16 cellular contexts compared by ENCODE assay signal in genomic region chr18:8936646-8937045, GRCh38.
DNase-seq lines count a peak whose midpoint lies in the region; ATAC-seq, FAIRE-seq and TF ChIP-seq lines count a peak whose summit lies in the region.
"Had no signal": no experiment of that assay in that cellular context is flagged by ENCODE, and none has a peak within 500 bp of the region (broad histone marks: within the 10 kb centered on the region; RNA-seq: fewer than 3 reads in every experiment).

No MANE protein-coding gene starts in this region.

- no peak overlapping the region for H3K18ac ChIP-seq in H9 (ENCODE audit: insufficient read length, low read depth, low read length)

- no peaks in the 10 kb centered on the region for H3K36me3 ChIP-seq in astrocyte (ENCODE audit: insufficient read depth, low read length)
- H3K36me3 ChIP-seq in smooth muscle cell (ENCODE audit: low read depth): no peaks in the 10 kb centered on the region
- H3K36me3 ChIP-seq in neural progenitor cell: no peaks in the 10 kb centered on the region

- DNase-seq in H9: no peak
- DNase-seq in astrocyte (ENCODE audit: low read depth): no peak
- peak; percentile 55 for DNase-seq in left kidney (ENCODE audit: low read depth, low spot score)
- no peak for DNase-seq in smooth muscle cell (lab: John Stamatoyannopoulos, UW; ENCODE audit: unreplicated experiment)
- DNase-seq in HK-2 (ENCODE audit: unreplicated experiment): no peak
- no peak for DNase-seq in neural progenitor cell (ENCODE audit: low spot score)
- DNase-seq: COR-L47, DMS79, NCI-H1105 treated with DMSO at 0.1 percent for 48 hours, NCI-H187 treated with DMSO at 0.1 percent for 48 hours, NCI-H69, SHP77 treated with DMSO at 0.1 percent for 48 hours had no signal

- no peak overlapping the region for H3K56ac ChIP-seq in H9 (ENCODE audit: insufficient read length, low read depth, low read length)

- peak overlapping the region; percentile 59 for H4K91ac ChIP-seq in H9 (ENCODE audit: insufficient read length, low read depth, low read length)

- no peaks in the 10 kb centered on the region for H3K23me2 ChIP-seq in H9 (ENCODE audit: insufficient read length, low read depth, low read length, poor library complexity, severe bottlenecking)

- H3K36me3 Mint-ChIP-seq in H9 (ENCODE audit: insufficient read depth in 1 of 3, low read depth in 3 of 3) (peaks cover 11 to 26% (median 17%) of the 10 kb centered on the region in 3 experiments), astrocyte (ENCODE audit: low read depth, unreplicated experiment) (no peaks in the 10 kb centered on the region), neural progenitor cell (no peaks in the 10 kb centered on the region)
- H3K36me3 Mint-ChIP-seq: IgD-negative memory B cell had no signal

- H2BK15ac ChIP-seq in H9 (ENCODE audit: low read depth, low read length): no peak overlapping the region

- H3K4me3 Mint-ChIP-seq in H9 (no peak overlapping the region), astrocyte (ENCODE audit: unreplicated experiment) (no peak overlapping the region), neural progenitor cell (no peak overlapping the region)
- H3K4me3 Mint-ChIP-seq: IgD-negative memory B cell had no signal

- H3K4me2 ChIP-seq in H9 (ENCODE audit: insufficient read depth, insufficient read length, low read length): no peak overlapping the region
- no peak overlapping the region for H3K4me2 ChIP-seq in astrocyte (ENCODE audit: low read length)
- peak overlapping the region; percentile 63 for H3K4me2 ChIP-seq in smooth muscle cell
- H3K4me2 ChIP-seq in neural progenitor cell: no peak overlapping the region

- no peak overlapping the region for H2AFZ ChIP-seq in H9 (ENCODE audit: low read length)
- no peak overlapping the region for H2AFZ ChIP-seq in astrocyte (ENCODE audit: low read depth, low read length)
- peak overlapping the region; percentile 12 for H2AFZ ChIP-seq in smooth muscle cell (ENCODE audit: low read depth)
- no peak overlapping the region for H2AFZ ChIP-seq in neural progenitor cell (replicated peaks)

- no peak overlapping the region for H3K4ac ChIP-seq in H9 (ENCODE audit: low read depth, low read length)

- H3K27me3 Mint-ChIP-seq in H9 (ENCODE audit: low read depth) (peaks cover 2% of the 10 kb centered on the region), astrocyte (ENCODE audit: low read depth, unreplicated experiment) (no peaks in the 10 kb centered on the region), neural progenitor cell (ENCODE audit: insufficient read depth, low read depth) (peaks cover 7% of the 10 kb centered on the region)
- H3K27me3 Mint-ChIP-seq: IgD-negative memory B cell had no signal

- no peak overlapping the region for H3T11ph ChIP-seq in H9 (ENCODE audit: low read length)

- H3K27ac Mint-ChIP-seq in H9: peak overlapping the region; percentile 94 to 98 (median 96)
- H3K27ac Mint-ChIP-seq in astrocyte (ENCODE audit: unreplicated experiment): peak overlapping the region; percentile 90
- no peak overlapping the region for H3K27ac Mint-ChIP-seq in neural progenitor cell

- no peak overlapping the region for H3K4me3 ChIP-seq in astrocyte (ENCODE audit: insufficient read depth, low read depth, low read length)
- no peak overlapping the region for H3K4me3 ChIP-seq in smooth muscle cell
- H3K4me3 ChIP-seq in neural progenitor cell: no peak overlapping the region

- no peaks in the 10 kb centered on the region for H3K79me2 ChIP-seq in H9 (ENCODE audit: insufficient read depth, low read length)
- H3K79me2 ChIP-seq in astrocyte (ENCODE audit: insufficient read depth, low read length): no peaks in the 10 kb centered on the region
- no peaks in the 10 kb centered on the region for H3K79me2 ChIP-seq in smooth muscle cell (ENCODE audit: low read depth)
- H3K79me2 ChIP-seq in neural progenitor cell (ENCODE audit: low read depth): no peaks in the 10 kb centered on the region

- peak overlapping the region; percentile 90 for H2BK20ac ChIP-seq in H9 (ENCODE audit: low read depth, low read length, poor library complexity, severe bottlenecking)

- no peaks in the 10 kb centered on the region for H3K79me1 ChIP-seq in H9 (ENCODE audit: insufficient read depth, low read depth, low read length, poor library complexity, severe bottlenecking)

- H3K23ac ChIP-seq in H9 (ENCODE audit: insufficient read length, low read depth, low read length): no peak overlapping the region

- no peak for ATAC-seq in HG02763 (IDR thresholded peaks at IDR 0.05; ENCODE audit: unreplicated experiment)
- ATAC-seq: SK-N-SH treated with all-trans-retinoic acid at 6 μM for 48 hours had no signal

- no peaks in the 10 kb centered on the region for H3F3A ChIP-seq in smooth muscle cell (ENCODE audit: low read depth)
- no peaks in the 10 kb centered on the region for H3F3A ChIP-seq in neural progenitor cell (ENCODE audit: low read depth)

- no peak overlapping the region for H3K27ac ChIP-seq in H9 (ENCODE audit: insufficient read length, low read depth, low read length)
- H3K27ac ChIP-seq in astrocyte (ENCODE audit: low read depth, low read length): no peak overlapping the region
- peak overlapping the region; percentile 54 for H3K27ac ChIP-seq in smooth muscle cell (ENCODE audit: low read depth)
- no peak overlapping the region for H3K27ac ChIP-seq in neural progenitor cell
- H3K27ac ChIP-seq: C4-2B had no signal

- H3K9ac ChIP-seq in H9 (ENCODE audit: extremely low read depth, insufficient read length, low read length) (no peak overlapping the region), astrocyte (ENCODE audit: low read length) (no peak overlapping the region), smooth muscle cell (ENCODE audit: low read depth) (no peak overlapping the region), neural progenitor cell (no peak overlapping the region)

- H3K9me3 ChIP-seq in H9 (ENCODE audit: control insufficient read depth, low read depth, low read length): no peaks in the 10 kb centered on the region
- peaks cover 5% of the 10 kb centered on the region for H3K9me3 ChIP-seq in astrocyte (ENCODE audit: insufficient read depth, low read depth, low read length)
- H3K9me3 ChIP-seq in smooth muscle cell (replicated peaks; ENCODE audit: low read depth): no peaks in the 10 kb centered on the region
- no peaks in the 10 kb centered on the region for H3K9me3 ChIP-seq in neural progenitor cell (ENCODE audit: low read depth)

- no peak overlapping the region for H2BK12ac ChIP-seq in H9 (ENCODE audit: insufficient read length, low read depth, low read length)

- H3K27me3 ChIP-seq in H9 (ENCODE audit: insufficient read depth, low read length) (no peaks in the 10 kb centered on the region), astrocyte (ENCODE audit: insufficient read depth, low read length) (no peaks in the 10 kb centered on the region), smooth muscle cell (ENCODE audit: low read depth) (no peaks in the 10 kb centered on the region), neural progenitor cell (no peaks in the 10 kb centered on the region)

- no peak overlapping the region for H3K14ac ChIP-seq in H9 (ENCODE audit: insufficient read depth, low read length)

- H4K8ac ChIP-seq in H9 (replicated peaks; ENCODE audit: insufficient read length, low read depth, low read length): no peak overlapping the region

- H4K20me1 ChIP-seq in H9 (ENCODE audit: control insufficient read depth, insufficient read depth, insufficient read length): no peaks in the 10 kb centered on the region
- no peaks in the 10 kb centered on the region for H4K20me1 ChIP-seq in astrocyte (ENCODE audit: insufficient read depth, low read length)
- no peaks in the 10 kb centered on the region for H4K20me1 ChIP-seq in smooth muscle cell (ENCODE audit: low read depth)
- H4K20me1 ChIP-seq in neural progenitor cell (ENCODE audit: low read depth): no peaks in the 10 kb centered on the region

- H3K4me1 ChIP-seq in H9 (ENCODE audit: insufficient read depth, low read length): peaks cover 8% of the 10 kb centered on the region; the same call in 1 of the 2 replicates
- peaks cover 5% of the 10 kb centered on the region for H3K4me1 ChIP-seq in astrocyte (ENCODE audit: insufficient read depth, low read length)
- peaks cover 13% of the 10 kb centered on the region for H3K4me1 ChIP-seq in smooth muscle cell (ENCODE audit: low read depth)
- peaks cover 19% of the 10 kb centered on the region for H3K4me1 ChIP-seq in neural progenitor cell

- H3K9me3 Mint-ChIP-seq in H9 (peaks cover 15 to 20% of the 10 kb centered on the region in 2 experiments), astrocyte (ENCODE audit: unreplicated experiment) (peaks cover 15% of the 10 kb centered on the region), neural progenitor cell (peaks cover 8% of the 10 kb centered on the region)
- H3K9me3 Mint-ChIP-seq: IgD-negative memory B cell had no signal

- H3K4me1 Mint-ChIP-seq in H9: peaks cover 49 to 68% of the 10 kb centered on the region in 2 experiments
- H3K4me1 Mint-ChIP-seq in astrocyte (ENCODE audit: low read depth, unreplicated experiment): peaks cover 14% of the 10 kb centered on the region
- peaks cover 3% of the 10 kb centered on the region for H3K4me1 Mint-ChIP-seq in neural progenitor cell

- FAIRE-seq in astrocyte (lab: Jason Lieb, UNC): no peak

- WGBS in H9 (ENCODE audit: extremely low coverage, insufficient read length, low lambda C conversion rate): no CpG with 5 or more reads among the region's 2 CpGs
- 80% methylated on average over 2 of the region's 2 CpGs for WGBS in smooth muscle cell (ENCODE audit: low lambda C conversion rate)

- no peak overlapping the region for H4K5ac ChIP-seq in H9 (ENCODE audit: insufficient read length, low read depth, low read length)

- no peak overlapping the region for H2BK120ac ChIP-seq in H9 (ENCODE audit: low read depth, low read length, poor library complexity, severe bottlenecking)

- no peak overlapping the region for H2AK5ac ChIP-seq in H9 (ENCODE audit: insufficient read length, low read length)

- no peak overlapping the region for H2BK5ac ChIP-seq in H9 (ENCODE audit: insufficient read length, low read length)

- TF ChIP-seq CTCF in H9 (conservative IDR thresholded peaks at IDR 0.05) (no peak), astrocyte (IDR thresholded peaks at IDR 0.05; ENCODE audit: insufficient read depth, low read depth, low read length) (no peak), smooth muscle cell (IDR thresholded peaks at IDR 0.05; ENCODE audit: borderline replicate concordance, insufficient read depth, poor library complexity, severe bottlenecking) (no peak), neural progenitor cell (IDR thresholded peaks at IDR 0.05) (no peak)
